ENCODE assay signal across 28 cellular contexts in genomic region chr1:245589221-245589620, GRCh38.
"Had no signal": no experiment of that assay in that cellular context is flagged by ENCODE, and none has a peak within 500 bp of the region (broad histone marks: within the 10 kb centered on the region; RNA-seq: fewer than 3 reads in every experiment).

No MANE protein-coding gene starts in this region.

- H3K36me3 Mint-ChIP-seq: activated naive CD8-positive, alpha-beta T cell treated with anti-CD3 and anti-CD28 coated beads for 36 hours; naive thymus-derived CD8-positive, alpha-beta T cell; stimulated activated naive B cell treated with anti-CD40 and anti-IgM and Interleukin-4, amounts not matched to agents 10 μg/mL and 1 μg/mL and 100 μg/mL, for 72 hours had no signal

- H3K4me1 ChIP-seq: adrenal gland, body of pancreas, thyroid gland had no signal

- ATAC-seq: activated CD4-positive, CD25-positive, alpha-beta regulatory T cell treated with anti-CD3 and anti-CD28 coated beads, Interleukin-2, amount 50 U/mL, for 24 hours; body of pancreas; effector memory CD8-positive, alpha-beta T cell; gastroesophageal sphincter; left colon; naive thymus-derived CD8-positive, alpha-beta T cell; stimulated activated naive B cell treated with anti-CD40 and anti-IgM and Interleukin-4, amounts not matched to agents 10 μg/mL and 1 μg/mL and 100 μg/mL, for 72 hours had no signal

- H3K4me3 Mint-ChIP-seq: activated naive CD4-positive, alpha-beta T cell treated with anti-CD3 and anti-CD28 coated beads for 36 hours; activated naive CD8-positive, alpha-beta T cell treated with anti-CD3 and anti-CD28 coated beads for 36 hours; activated T-helper 1 cell treated with anti-CD3 and anti-CD28 coated beads, Interleukin-12 subunit alpha, Interleukin-12 subunit beta, Interleukin-2, Interleukin-4 antibody, amounts not matched to agents 30 ng/mL and 10 ng/mL and 1 ng/mL, durations not matched to agents 14 hours and 24 hours and 36 hours; effector memory CD8-positive, alpha-beta T cell; naive thymus-derived CD8-positive, alpha-beta T cell; stimulated activated naive B cell treated with anti-CD40 and anti-IgM and Interleukin-4, amounts not matched to agents 10 μg/mL and 1 μg/mL and 100 μg/mL, for 72 hours had no signal

- H3K27ac ChIP-seq: adrenal gland, body of pancreas, coronary artery, gastroesophageal sphincter, neutrophil, sigmoid colon, stomach, thyroid gland, WERI-Rb-1 had no signal

- H3K36me3 ChIP-seq: adrenal gland, gastroesophageal sphincter, neutrophil, sigmoid colon, stomach, thyroid gland, WERI-Rb-1 had no signal

- H3K9me3 ChIP-seq: adrenal gland, body of pancreas, neutrophil, sigmoid colon, stomach, thyroid gland had no signal

- H3K4me3 ChIP-seq: adrenal gland, body of pancreas, coronary artery, gastroesophageal sphincter, sigmoid colon, stomach, thyroid gland had no signal

- H3K27me3 ChIP-seq: adrenal gland, body of pancreas, gastroesophageal sphincter, neutrophil, stomach, thyroid gland had no signal

- H3K27ac Mint-ChIP-seq: activated naive CD4-positive, alpha-beta T cell treated with anti-CD3 and anti-CD28 coated beads for 36 hours; activated naive CD8-positive, alpha-beta T cell treated with anti-CD3 and anti-CD28 coated beads for 36 hours; activated T-helper 1 cell treated with anti-CD3 and anti-CD28 coated beads, Interleukin-12 subunit alpha, Interleukin-12 subunit beta, Interleukin-2, Interleukin-4 antibody, amounts not matched to agents 30 ng/mL and 10 ng/mL and 1 ng/mL, durations not matched to agents 14 hours and 24 hours and 36 hours; effector memory CD8-positive, alpha-beta T cell; naive thymus-derived CD8-positive, alpha-beta T cell; progenitor cell of endocrine pancreas; stimulated activated naive B cell treated with anti-CD40 and anti-IgM and Interleukin-4, amounts not matched to agents 10 μg/mL and 1 μg/mL and 100 μg/mL, for 72 hours had no signal

- H3K27me3 Mint-ChIP-seq: activated naive CD8-positive, alpha-beta T cell treated with anti-CD3 and anti-CD28 coated beads for 36 hours; effector memory CD8-positive, alpha-beta T cell; stimulated activated naive B cell treated with anti-CD40 and anti-IgM and Interleukin-4, amounts not matched to agents 10 μg/mL and 1 μg/mL and 100 μg/mL, for 72 hours had no signal

- DNase-seq: activated CD4-positive, alpha-beta T cell treated with anti-CD3 and anti-CD28 coated beads for 48 hours; activated CD4-positive, alpha-beta T cell treated with anti-CD3 and anti-CD28 coated beads, Interleukin-2, amount 50 U/mL, for 48 hours; activated CD8-positive, alpha-beta memory T cell treated with anti-CD3 and anti-CD28 coated beads, Interleukin-2, amount 50 U/mL, for 4 hours; activated effector memory CD4-positive, alpha-beta T cell treated with anti-CD3 and anti-CD28 coated beads, Interleukin-2, amount 50 U/mL, for 16 hours; activated naive CD4-positive, alpha-beta T cell treated with anti-CD3 and anti-CD28 coated beads for 36 hours; activated naive CD8-positive, alpha-beta T cell treated with anti-CD3 and anti-CD28 coated beads for 36 hours; activated T-cell treated with anti-CD3 and anti-CD28 coated beads, Interleukin-2, amount 50 U/mL, for 1 hour; aorta; body of pancreas; dorsolateral prefrontal cortex; effector memory CD8-positive, alpha-beta T cell; hippocampal formation; left colon; naive thymus-derived CD8-positive, alpha-beta T cell; sigmoid colon; small intestine; stimulated activated CD4-positive, alpha-beta T cell treated with anti-CD3 and anti-CD28 coated beads, Interleukin-2, amount 100 ng/mL, for 24 hours; stimulated activated naive B cell treated with anti-CD40 and anti-IgM and Interleukin-4, amounts not matched to agents 10 μg/mL and 1 μg/mL and 100 μg/mL, for 72 hours; stomach; thyroid gland; WERI-Rb-1 had no signal

- H3K4me1 Mint-ChIP-seq: activated naive CD8-positive, alpha-beta T cell treated with anti-CD3 and anti-CD28 coated beads for 36 hours; naive thymus-derived CD8-positive, alpha-beta T cell; stimulated activated naive B cell treated with anti-CD40 and anti-IgM and Interleukin-4, amounts not matched to agents 10 μg/mL and 1 μg/mL and 100 μg/mL, for 72 hours had no signal

- H3K9me3 Mint-ChIP-seq: activated T-helper 1 cell treated with anti-CD3 and anti-CD28 coated beads, Interleukin-12 subunit alpha, Interleukin-12 subunit beta, Interleukin-2, Interleukin-4 antibody, amounts not matched to agents 30 ng/mL and 10 ng/mL and 1 ng/mL, durations not matched to agents 14 hours and 24 hours and 36 hours; effector memory CD8-positive, alpha-beta T cell had no signal
